8 cellular contexts compared by ENCODE assay signal in genomic region chr17:21283482-21284318, GRCh38. TPM values are rescaled to one million over a fixed set of nuclear protein-coding genes. Genes with fewer than 3 reads are reported as not detected.
DNase-seq lines count a peak whose midpoint lies in the region; ATAC-seq and TF ChIP-seq lines count a peak whose summit lies in the region.

No MANE protein-coding gene starts in this region.

- peak overlapping the region; percentile 92 to 99 (median 98) for H3K27ac Mint-ChIP-seq in CD4-positive, alpha-beta memory T cell
- H3K27ac Mint-ChIP-seq in MCF 10A (ENCODE audit: low read depth, unreplicated experiment): no peak overlapping the region

- H3K27me3 Mint-ChIP-seq in CD4-positive, alpha-beta memory T cell: no peaks in the 10 kb centered on the region
- no peaks in the 10 kb centered on the region for H3K27me3 Mint-ChIP-seq in MCF 10A (ENCODE audit: insufficient read depth, unreplicated experiment)

- CTCF ChIA-PET in CD4-positive, alpha-beta memory T cell (lab: Charles Lee; ENCODE audit: partially characterized antibody): interaction anchor here (1.0 to 8.2 kb wide), 3 partner anchors 228 to 230 kb away, joined by 3 to 87 read pairs (median 4); no protein-coding TSS in a partner anchor
- CTCF ChIA-PET in MCF 10A (lab: Yijun Ruan, JAX): interaction anchor here (0.6 to 2.8 kb wide), 6 partner anchors 14 to 240 kb away, joined by 3 to 22 read pairs (median 3); no protein-coding TSS in a partner anchor

- POLR2A ChIA-PET in CD4-positive, alpha-beta memory T cell (lab: Charles Lee; ENCODE audit: partially characterized antibody): interaction anchor here (0.7 to 2.6 kb wide), 4 partner anchors 8 to 241 kb away, joined by 3 to 19 read pairs (median 6); partner anchors contain the start of gene USP22
- POLR2A ChIA-PET in MCF 10A (lab: Yijun Ruan, JAX): interaction anchor here (0.6 to 0.7 kb wide), 2 partner anchors 20 to 266 kb away, joined by 3 to 4 read pairs; no protein-coding TSS in a partner anchor

- peak overlapping the region; percentile 94 for H3K27ac ChIP-seq in CD4-positive, alpha-beta memory T cell (ENCODE audit: low read depth, low read length)
- H3K27ac ChIP-seq in KOPT-K1 (ENCODE audit: low read depth, low read length, poor library complexity, severe bottlenecking) (peak overlapping the region; percentile 86), lower lobe of right lung (peak overlapping the region; percentile 95), upper lobe of left lung (peak overlapping the region; percentile 77 to 99 (median 96))

- DNase-seq in CD4-positive, alpha-beta memory T cell: peak in 2 of 5 donors; percentile 10 to 37
- no peak for DNase-seq in MCF 10A (ENCODE audit: unreplicated experiment)
- no peak for DNase-seq in lower lobe of right lung
- peak; percentile 30 to 90 for DNase-seq in upper lobe of left lung
- no peak for DNase-seq in AML-193 (lab: John Stamatoyannopoulos, UW)

- BruUV-seq in MCF 10A (replicated peaks; lab: Mats Ljungman, UMichigan): TSS peak; percentile 71

- ATAC-seq in GM19463 (IDR thresholded peaks at IDR 0.05; ENCODE audit: unreplicated experiment) (peak; percentile 2), lower lobe of right lung (peak in 1 of 2 donors; percentile 0), upper lobe of left lung (ENCODE audit: low FRiP score in 2 of 2) (peak in 1 of 2 donors; percentile 0), GM19328 (IDR thresholded peaks at IDR 0.05; ENCODE audit: unreplicated experiment) (no peak)

- no peaks in the 10 kb centered on the region for H3K9me3 Mint-ChIP-seq in CD4-positive, alpha-beta memory T cell
- no peaks in the 10 kb centered on the region for H3K9me3 Mint-ChIP-seq in MCF 10A (ENCODE audit: unreplicated experiment)

- WGBS in upper lobe of left lung, 2 donors: 26 to 62% methylated on average over 6 to 34 of the region's 49 CpGs

- H3K36me3 Mint-ChIP-seq in CD4-positive, alpha-beta memory T cell: peaks cover 0 to 23% of the 10 kb centered on the region in 2 donors
- no peaks in the 10 kb centered on the region for H3K36me3 Mint-ChIP-seq in MCF 10A (ENCODE audit: insufficient read depth, unreplicated experiment)

- H3K4me3 Mint-ChIP-seq in CD4-positive, alpha-beta memory T cell: peak overlapping the region; percentile 90 to 99 (median 96)
- H3K4me3 Mint-ChIP-seq in MCF 10A (ENCODE audit: unreplicated experiment): peak overlapping the region; percentile 86

- H3K4me1 Mint-ChIP-seq in CD4-positive, alpha-beta memory T cell: peaks cover 41 to 78% (median 57%) of the 10 kb centered on the region in 4 donors
- H3K4me1 Mint-ChIP-seq in MCF 10A (ENCODE audit: insufficient read depth, unreplicated experiment): peaks cover 47% of the 10 kb centered on the region

- no peaks in the 10 kb centered on the region for H3K36me3 ChIP-seq in CD4-positive, alpha-beta memory T cell (ENCODE audit: insufficient read depth, low read length)
- H3K36me3 ChIP-seq in KOPT-K1 (ENCODE audit: insufficient read depth, low read length) (no peaks in the 10 kb centered on the region), lower lobe of right lung (no peaks in the 10 kb centered on the region), upper lobe of left lung (no peaks in the 10 kb centered on the region)

- no peak for TF ChIP-seq EP300 in upper lobe of left lung (IDR thresholded peaks at IDR 0.05)

- intact Hi-C loops in CD4-positive, alpha-beta memory T cell (cut with micrococcal nuclease): loop anchor here (1.0 to 5.0 kb wide), 8 partner anchors 8 to 269 kb away; partner anchors contain the start of genes DHRS7B, NATD1, TMEM11 and USP22
- intact Hi-C loops in MCF 10A (cut with micrococcal nuclease) (loop anchor here (2.0 kb wide), 1 partner anchor 165 kb away; no protein-coding TSS in a partner anchor), lower lobe of right lung (cut with DNase I) (no loop called here)

- no peak for TF ChIP-seq POLR2A in upper lobe of left lung (IDR thresholded peaks at IDR 0.05)

- peaks cover 56% of the 10 kb centered on the region for H3K4me1 ChIP-seq in CD4-positive, alpha-beta memory T cell (ENCODE audit: insufficient read depth, low read length)
- H3K4me1 ChIP-seq in lower lobe of right lung: peaks cover 52% of the 10 kb centered on the region
- H3K4me1 ChIP-seq in upper lobe of left lung: peaks cover 49 to 64% (median 54%) of the 10 kb centered on the region in 4 donors

- H3K4me3 ChIP-seq in CD4-positive, alpha-beta memory T cell (ENCODE audit: low read length in 2 of 2): peak overlapping the region; percentile 42 to 87
- H3K4me3 ChIP-seq in lower lobe of right lung (peak overlapping the region; percentile 96), upper lobe of left lung (peak overlapping the region; percentile 30 to 97 (median 91))

- no peaks in the 10 kb centered on the region for H3K9me3 ChIP-seq in CD4-positive, alpha-beta memory T cell (ENCODE audit: control insufficient read depth in 1 of 2, low read length in 2 of 2)
- H3K9me3 ChIP-seq in KOPT-K1 (ENCODE audit: insufficient read depth, low read length, poor library complexity, severe bottlenecking): no peaks in the 10 kb centered on the region
- no peaks in the 10 kb centered on the region for H3K9me3 ChIP-seq in lower lobe of right lung
- no peaks in the 10 kb centered on the region for H3K9me3 ChIP-seq in upper lobe of left lung

- no peaks in the 10 kb centered on the region for H3K27me3 ChIP-seq in CD4-positive, alpha-beta memory T cell (ENCODE audit: insufficient read depth, low read length)
- H3K27me3 ChIP-seq in lower lobe of right lung (ENCODE audit: low read depth) (no peaks in the 10 kb centered on the region), upper lobe of left lung (peaks cover 0 to 4% (median 0%) of the 10 kb centered on the region in 4 donors)

- TF ChIP-seq CTCF in MCF 10A (IDR thresholded peaks at IDR 0.05; ENCODE audit: unreplicated experiment): no peak
- TF ChIP-seq CTCF in lower lobe of right lung (IDR thresholded peaks at IDR 0.05): no peak
- no peak for TF ChIP-seq CTCF in upper lobe of left lung (IDR thresholded peaks at IDR 0.05)

RNA-seq across cellular contexts. Expression of gene MAP2K3, which starts 0.8 kb away (rescaled TPM):
- total RNA-seq in CD4-positive, alpha-beta memory T cell: 10 to 100 TPM; 52.6 to 63.2 TPM
- polyA plus RNA-seq in CD4-positive, alpha-beta memory T cell: 10 to 100 TPM; 48.5 to 88.9 TPM
- 25.7 and 45.2 TPM in 2 replicates for total RNA-seq in MCF 10A (2022)
- 55.2 TPM for total RNA-seq in lower lobe of right lung
- 100 to 1,000 TPM in 1 of 6 donors, 10 to 100 TPM in 5; 45.1 to 134 (median 79.5) TPM for total RNA-seq in upper lobe of left lung

RNA-seq across cellular contexts. Expression of gene NATD1, which starts 30.5 kb away (rescaled TPM):
- 10 to 100 TPM; 13.1 to 13.5 TPM for total RNA-seq in CD4-positive, alpha-beta memory T cell
- 1 to 10 TPM in 1 of 2 donors, under 1 TPM in 1; 0.32 to 2.3 TPM for polyA plus RNA-seq in CD4-positive, alpha-beta memory T cell
- 2.3 and 2.5 TPM in 2 replicates for total RNA-seq in MCF 10A (2022)
- 15.7 TPM for total RNA-seq in lower lobe of right lung
- 10 to 100 TPM; 11.2 to 32.5 (median 16.1) TPM for total RNA-seq in upper lobe of left lung

Comparison
In these comparisons a context has a peak if more than half of its experiments do, and no peak if none do; other contexts are left out.
1. DNase-seq: peak in upper lobe of left lung (2 of 2); none in MCF 10A (single experiment), lower lobe of right lung (single experiment) and AML-193 (0 of 2).
2. Peak in every context shown above with its lines, with median percentiles within 50 percentile points of each other: H3K27ac ChIP-seq and H3K4me3 ChIP-seq.